ENCODE assay signal across 10 cellular contexts in the genomic region with DNA sequence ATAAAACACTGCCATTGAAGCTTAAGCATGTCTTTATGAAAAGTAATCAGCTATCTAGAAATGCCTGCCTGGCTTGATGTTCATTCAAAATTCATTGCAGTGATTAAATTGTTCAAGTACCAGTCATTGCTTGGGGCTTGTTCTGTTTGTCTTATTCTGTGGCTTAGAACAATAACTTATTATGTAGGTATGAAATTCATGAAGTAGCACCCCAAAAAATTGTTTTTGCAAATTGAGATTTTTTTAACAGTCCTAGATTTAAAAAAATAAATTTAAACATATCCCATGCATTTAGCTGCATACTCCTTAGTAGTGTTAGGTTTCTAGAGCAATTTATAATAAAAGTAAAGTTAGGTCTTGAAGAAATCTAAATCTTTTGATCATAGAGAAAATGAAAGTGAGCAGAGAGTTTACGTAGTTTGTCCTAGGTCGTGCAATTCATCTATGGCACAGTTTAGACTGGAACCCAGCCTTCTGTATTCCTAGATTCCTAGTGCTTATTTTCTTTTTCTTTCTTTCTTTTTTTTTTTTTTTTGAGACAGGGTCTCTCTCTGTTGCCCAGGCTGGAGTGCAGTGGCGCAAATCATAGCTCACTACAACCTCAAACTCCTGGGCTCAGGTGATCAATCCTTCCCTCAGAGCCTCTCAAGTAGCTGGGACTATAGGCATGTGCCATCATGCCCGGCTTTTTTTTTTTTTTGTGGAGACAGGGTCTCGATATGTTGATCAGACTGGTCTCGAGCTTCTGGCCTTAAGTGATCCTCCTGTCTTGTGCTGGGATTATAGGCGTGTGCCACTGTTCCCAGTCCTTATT. TPM values are rescaled to one million over a fixed set of nuclear protein-coding genes. Genes with fewer than 3 reads are reported as not detected.
DNase-seq lines count a peak whose midpoint lies in the region; ATAC-seq, FAIRE-seq and TF ChIP-seq lines count a peak whose summit lies in the region.
"Had no signal": no experiment of that assay in that cellular context is flagged by ENCODE, and none has a peak within 500 bp of the region (broad histone marks: within the 10 kb centered on the region; RNA-seq: fewer than 3 reads in every experiment).

No MANE protein-coding gene starts in this region.

- peaks cover 61% of the 10 kb centered on the region for H3K4me1 Mint-ChIP-seq in activated CD8-positive, alpha-beta T cell treated with anti-CD3 and anti-CD28 coated beads for 36 hours (ENCODE audit: low read depth)

- peak overlapping the region; percentile 86 for H3K27ac Mint-ChIP-seq in activated CD8-positive, alpha-beta T cell treated with anti-CD3 and anti-CD28 coated beads for 36 hours

- H3K27me3 ChIP-seq in HAP-1 (ENCODE audit: low read depth), result no peaks in the 10 kb centered on the region
- H3K27me3 ChIP-seq in HepG2 (ENCODE audit: control insufficient read depth in 1 of 2, insufficient read depth in 2 of 2, low read length in 2 of 2), result no peaks in the 10 kb centered on the region; a peak in 1 of 5 replicates

- no peak for TF ChIP-seq EP300 in A549 (IDR thresholded peaks at IDR 0.05)
- TF ChIP-seq EP300 in HepG2 (IDR thresholded peaks at IDR 0.05; ENCODE audit: low read depth in 2 of 2, low read length in 2 of 2), result no peak
- TF ChIP-seq EP300 in HepG2 (CRISPR knock-in tag; IDR thresholded peaks at IDR 0.05; ENCODE audit: borderline replicate concordance), result no peak

- H3K4me1 ChIP-seq in A549, result peaks cover 38% of the 10 kb centered on the region
- H3K4me1 ChIP-seq in HAP-1, result peaks cover 39% of the 10 kb centered on the region
- H3K4me1 ChIP-seq in HepG2 (ENCODE audit: insufficient read depth, low read length), result peaks cover 64% of the 10 kb centered on the region

- TF ChIP-seq RAD21 in A549 (conservative IDR thresholded peaks at IDR 0.05 in 1 of 2, IDR thresholded peaks at IDR 0.05 in 1 of 2) (no peak), HepG2 (CRISPR knock-in tag; IDR thresholded peaks at IDR 0.05) (no peak)

- H3K36me3 ChIP-seq in HAP-1 (replicated peaks) (no peaks in the 10 kb centered on the region), HepG2 (replicated peaks in 1 of 2; ENCODE audit: control insufficient read depth in 1 of 2, insufficient read depth in 2 of 2, low read length in 2 of 2) (no peaks in the 10 kb centered on the region)

- ATAC-seq in A549, result peak in 1 of 2 experiments; percentile 11; a peak in 3 of 6 replicates
- ATAC-seq in activated CD8-positive, alpha-beta T cell treated with anti-CD3 and anti-CD28 coated beads for 36 hours, result no peak
- ATAC-seq in HepG2, result no peak
- ATAC-seq in HG03108 (IDR thresholded peaks at IDR 0.05; ENCODE audit: unreplicated experiment), result no peak

- peaks cover 34% of the 10 kb centered on the region for H3K36me3 Mint-ChIP-seq in activated CD8-positive, alpha-beta T cell treated with anti-CD3 and anti-CD28 coated beads for 36 hours (ENCODE audit: low read depth)

- no peaks in the 10 kb centered on the region for H3K9me3 Mint-ChIP-seq in activated CD8-positive, alpha-beta T cell treated with anti-CD3 and anti-CD28 coated beads for 36 hours

- H2AFZ ChIP-seq in HepG2 (ENCODE audit: low read length), result no peak overlapping the region

- CTCF ChIA-PET in A549 (lab: Yijun Ruan, JAX) (interaction anchor here (0.7 to 1.9 kb wide), 5 partner anchors 9 to 235 kb away, joined by 3 to 5 read pairs (median 3); partner anchors contain the start of genes DNAI4 and MIER1), HepG2 (lab: Yijun Ruan, JAX; ENCODE audit: low intra/inter-chr PET ratio, low total read pairs) (no interaction called here)
- CTCF ChIA-PET in activated CD8-positive, alpha-beta T cell treated with anti-CD3 and anti-CD28 coated beads for 36 hours (lab: Charles Lee), result interaction anchor here (0.6 to 1.5 kb wide), 6 partner anchors 9 to 219 kb away, joined by 3 to 5 read pairs (median 3); partner anchors contain the start of genes DNAI4 and MIER1

- peaks cover 84% of the 10 kb centered on the region for H3K79me2 ChIP-seq in HepG2 (ENCODE audit: insufficient read depth, low read length)

- H4K20me1 ChIP-seq in HepG2 (ENCODE audit: insufficient read depth, low read length), result 0 out of 2 replicates have a peak, but pooled peaks cover 5% of the 10 kb centered on the region

- peak overlapping the region; percentile 97 for H3K4me3 Mint-ChIP-seq in activated CD8-positive, alpha-beta T cell treated with anti-CD3 and anti-CD28 coated beads for 36 hours

- intact Hi-C loops in activated CD8-positive, alpha-beta T cell treated with anti-CD3 and anti-CD28 coated beads for 36 hours (cut with micrococcal nuclease), result loop anchor here (5.0 to 10.0 kb wide), 2 partner anchors 147 to 649 kb away; no protein-coding TSS in a partner anchor
- intact Hi-C loops in HepG2 (cut with micrococcal nuclease; ENCODE audit: unreplicated experiment), result loop anchor here (10.0 kb wide), 1 partner anchor 211 kb away; no protein-coding TSS in a partner anchor

- DNase-seq in A549 (ENCODE audit: low read depth in 1 of 2, low spot score in 1 of 2) (peak in 1 of 2 experiments; percentile 27), HAP-1 (ENCODE audit: low spot score in 2 of 2) (no peak), HepG2 (ENCODE audit: low spot score) (no peak), COLO829 (ENCODE audit: low spot score) (no peak), mucosa of gallbladder (ENCODE audit: low spot score) (no peak), NCI-H146 (lab: John Stamatoyannopoulos, UW) (no peak)
- DNase-seq in activated CD8-positive, alpha-beta T cell treated with anti-CD3 and anti-CD28 coated beads for 36 hours, result no peak
- DNase-seq: amygdala, NCI-H524 treated with DMSO at 0.1 percent for 48 hours had no signal

- in situ Hi-C loops in HAP-1 (cut with MboI; ENCODE audit: low sequenced_read_pairs) (no loop called here), HepG2 (cut with HindIII; ENCODE audit: extremely low pct_ligation_motif_present, low pct_unique_long_range_greater_than_20kb) (loop anchor here (25.0 kb wide), 1 partner anchor 478 kb away; no protein-coding TSS in a partner anchor)

- H3K9me3 ChIP-seq in A549 (no peaks in the 10 kb centered on the region), HAP-1 (no peaks in the 10 kb centered on the region), HepG2 (ENCODE audit: low read length) (no peaks in the 10 kb centered on the region)

- peak overlapping the region; percentile 88 to 91 for H3K27ac ChIP-seq in A549
- H3K27ac ChIP-seq in HepG2 (ENCODE audit: extremely low read length, insufficient read depth, low read length), result peak overlapping the region; percentile 50

- WGBS in A549 (ENCODE audit: missing lambda C conversion rate), result 3% methylated on average over 7 of the region's 7 CpGs
- WGBS in HepG2 (ENCODE audit: low lambda C conversion rate), result 60% methylated on average over 7 of the region's 7 CpGs

- TF ChIP-seq CTCF in A549 (IDR thresholded peaks at IDR 0.05) (no peak), HepG2 (CRISPR knock-in tag; IDR thresholded peaks at IDR 0.05) (no peak)
- TF ChIP-seq CTCF in activated CD8-positive, alpha-beta T cell treated with anti-CD3 and anti-CD28 coated beads for 36 hours (IDR thresholded peaks at IDR 0.05), result no peak

- no peaks in the 10 kb centered on the region for H3K27me3 Mint-ChIP-seq in activated CD8-positive, alpha-beta T cell treated with anti-CD3 and anti-CD28 coated beads for 36 hours

- TF ChIP-seq POLR2A in A549 (IDR thresholded peaks at IDR 0.05; ENCODE audit: low read length) (no peak), HepG2 (IDR thresholded peaks at IDR 0.05; ENCODE audit: insufficient read depth in 1 of 2, low read depth in 2 of 2, low read length in 2 of 2) (no peak)

- POLR2A ChIA-PET in A549 (lab: Yijun Ruan, JAX) (interaction anchor here (0.6 to 1.9 kb wide), 2 partner anchors 9 to 216 kb away, joined by 4 to 12 read pairs; partner anchors contain the start of genes DNAI4 and MIER1), HepG2 (lab: Yijun Ruan, JAX) (interaction anchor here (1.6 to 1.8 kb wide), 2 partner anchors 9 to 10 kb away, joined by 7 to 8 read pairs; partner anchors contain the start of genes DNAI4 and MIER1)
- POLR2A ChIA-PET in activated CD8-positive, alpha-beta T cell treated with anti-CD3 and anti-CD28 coated beads for 36 hours (lab: Charles Lee), result interaction anchor here (0.6 to 1.5 kb wide), 3 partner anchors 10 to 119 kb away, joined by 3 to 7 read pairs (median 3); partner anchors contain the start of genes DNAI4 and SLC35D1

- H3K9ac ChIP-seq in HepG2 (ENCODE audit: insufficient read depth, low read depth, low read length), result peak overlapping the region; percentile 55

- peak overlapping the region; percentile 89 for H3K4me2 ChIP-seq in A549
- H3K4me2 ChIP-seq in HepG2 (ENCODE audit: low read depth, low read length), result peak overlapping the region; percentile 97

- H3K4me3 ChIP-seq in A549, result peak overlapping the region; percentile 77
- peak overlapping the region; percentile 78 for H3K4me3 ChIP-seq in HAP-1
- peak overlapping the region; percentile 8 to 98 (median 41); a peak in 4 of 6 replicates for H3K4me3 ChIP-seq in HepG2 (replicated peaks in 1 of 3; ENCODE audit: insufficient read depth in 1 of 3, low read depth in 2 of 3, low read length in 3 of 3)

- no peak for FAIRE-seq in A549 (lab: Jason Lieb, UNC)
- FAIRE-seq in HepG2 (lab: Jason Lieb, UNC), result no peak

- BruUV-seq in HepG2 (replicated peaks; lab: Mats Ljungman, UMichigan), result no TSS peak

RNA-seq across cellular contexts. Expression of gene MIER1, which starts 9.3 kb away (rescaled TPM):
- polyA plus RNA-seq in A549 (2011; rRNA removed) (13.1 and 22.6 TPM in 2 replicates), A549 (2017; fragmentation: RNase III; extraction: RNeasy Plus Mini Kit Qiagen cat#74134 plus additional on column Dnase treatment) (11.9 to 13.5 TPM (median 12.2 TPM) in 3 replicates), HepG2 (2011; rRNA removed) (5.8 and 7.0 TPM in 2 replicates)
- 2.5 and 2.8 TPM in 2 replicates for polyA plus RNA-seq in A549 (2012; cell fraction: cytosol; rRNA removed)
- polyA plus RNA-seq in A549 (2012; cell fraction: nucleus; rRNA removed), result 1.4 and 2.4 TPM in 2 replicates
- 11.1 and 11.4 TPM in 2 replicates for polyA minus RNA-seq in A549 (2011; rRNA and poly(A)+ RNA removed)
- total RNA-seq in activated CD8-positive, alpha-beta T cell treated with anti-CD3 and anti-CD28 coated beads for 36 hours, result 10 to 100 TPM; 39.8 to 41.8 TPM
- total RNA-seq in HepG2 (2016; rRNA removed; fragmentation: Illumina TruSeq; extraction: Trizol) (30.4 and 49.3 TPM in 2 replicates), mucosa of gallbladder (38.5 TPM)
- total RNA-seq in HepG2 (2016; cell fraction: cytosol; rRNA removed; fragmentation: Illumina TruSeq; extraction: Trizol; ENCODE audit: low read depth), result 21.3 and 23.1 TPM in 2 replicates
- total RNA-seq in HepG2 (2016; cell fraction: insoluble cytoplasmic fraction; rRNA removed; fragmentation: Illumina TruSeq; extraction: Trizol), result 29.2 and 46.7 TPM in 2 replicates
- total RNA-seq in HepG2 (2016; cell fraction: membrane; rRNA removed; fragmentation: Illumina TruSeq; extraction: Trizol), result 20.0 and 23.3 TPM in 2 replicates
- 27.6 and 28.7 TPM in 2 replicates for total RNA-seq in HepG2 (2016; cell fraction: nucleus; rRNA removed; fragmentation: Illumina TruSeq; extraction: Trizol)
- polyA plus RNA-seq in HepG2 (2011; cell fraction: cytosol; rRNA removed), result 2.4 and 3.9 TPM in 2 replicates
- polyA plus RNA-seq in HepG2 (2011; cell fraction: nucleus; rRNA removed), result 3.5 and 4.5 TPM in 2 replicates
- 9.4 and 12.5 TPM in 2 replicates for polyA plus RNA-seq in HepG2 (2012)
- polyA plus RNA-seq in HepG2 (2016; cell fraction: cytosol; fragmentation: Illumina TruSeq; extraction: Trizol; ENCODE audit: low read depth), result 2.3 and 2.4 TPM in 2 replicates
- polyA plus RNA-seq in HepG2 (2016; cell fraction: insoluble cytoplasmic fraction; fragmentation: Illumina TruSeq; extraction: Trizol; ENCODE audit: low read depth), result 24.6 and 29.2 TPM in 2 replicates
- 6.4 and 6.7 TPM in 2 replicates for polyA plus RNA-seq in HepG2 (2016; cell fraction: membrane; fragmentation: Illumina TruSeq; extraction: Trizol; ENCODE audit: low read depth)
- polyA plus RNA-seq in HepG2 (2016; cell fraction: nucleus; fragmentation: Illumina TruSeq; extraction: Trizol; ENCODE audit: insufficient read depth, low read depth), result 21.5 and 24.2 TPM in 2 replicates
- 7.4 and 14.2 TPM in 2 replicates for polyA minus RNA-seq in HepG2 (2011; rRNA and poly(A)+ RNA removed; ENCODE audit: low replicate concordance)
- polyA minus RNA-seq in HepG2 (2011; cell fraction: cytosol; rRNA and poly(A)+ RNA removed), result 18.3 and 20.1 TPM in 2 replicates
- 51.3 and 53.3 TPM in 2 replicates for polyA minus RNA-seq in HepG2 (2011; cell fraction: nucleus; rRNA and poly(A)+ RNA removed)

RNA-seq across cellular contexts. Expression of gene DNAI4, which starts 9.4 kb away (rescaled TPM):
- polyA plus RNA-seq in A549 (2011; rRNA removed), result 2.2 and 4.7 TPM in 2 replicates
- 0.13 and 0.17 TPM in 2 replicates for polyA plus RNA-seq in A549 (2012; cell fraction: cytosol; rRNA removed)
- polyA plus RNA-seq in A549 (2012; cell fraction: nucleus; rRNA removed), result 0.12 and 0.24 TPM in 2 replicates
- 1.0 to 2.2 TPM (median 1.3 TPM) in 3 replicates for polyA plus RNA-seq in A549 (2017; fragmentation: RNase III; extraction: RNeasy Plus Mini Kit Qiagen cat#74134 plus additional on column Dnase treatment)
- polyA minus RNA-seq in A549 (2011; rRNA and poly(A)+ RNA removed), result 0.62 and 1.3 TPM in 2 replicates
- total RNA-seq in activated CD8-positive, alpha-beta T cell treated with anti-CD3 and anti-CD28 coated beads for 36 hours, result 1 to 10 TPM; 1.0 to 1.7 TPM
- 0.04 and 0.38 TPM in 2 replicates for total RNA-seq in HepG2 (2016; rRNA removed; fragmentation: Illumina TruSeq; extraction: Trizol)
- total RNA-seq in HepG2 (2016; cell fraction: cytosol; rRNA removed; fragmentation: Illumina TruSeq; extraction: Trizol; ENCODE audit: low read depth), result 1.8 and 4.7 TPM in 2 replicates
- 0.33 and 2.4 TPM in 2 replicates for total RNA-seq in HepG2 (2016; cell fraction: insoluble cytoplasmic fraction; rRNA removed; fragmentation: Illumina TruSeq; extraction: Trizol)
- total RNA-seq in HepG2 (2016; cell fraction: membrane; rRNA removed; fragmentation: Illumina TruSeq; extraction: Trizol), result 0.69 and 0.80 TPM in 2 replicates
- 3.9 and 6.5 TPM in 2 replicates for total RNA-seq in HepG2 (2016; cell fraction: nucleus; rRNA removed; fragmentation: Illumina TruSeq; extraction: Trizol)
- polyA plus RNA-seq in HepG2 (2011; rRNA removed), result 0.08 and 0.25 TPM in 2 replicates
- 0.08 and 0.15 TPM in 2 replicates for polyA plus RNA-seq in HepG2 (2011; cell fraction: cytosol; rRNA removed)
- polyA plus RNA-seq in HepG2 (2011; cell fraction: nucleus; rRNA removed), result 0.02 and 0.16 TPM in 2 replicates
- polyA plus RNA-seq in HepG2 (2012), result 0.24 and 2.1 TPM in 2 replicates
- 0.80 and 2.0 TPM in 2 replicates for polyA plus RNA-seq in HepG2 (2016; cell fraction: cytosol; fragmentation: Illumina TruSeq; extraction: Trizol; ENCODE audit: low read depth)
- polyA plus RNA-seq in HepG2 (2016; cell fraction: insoluble cytoplasmic fraction; fragmentation: Illumina TruSeq; extraction: Trizol; ENCODE audit: low read depth), result 0.37 and 0.70 TPM in 2 replicates
- polyA plus RNA-seq in HepG2 (2016; cell fraction: membrane; fragmentation: Illumina TruSeq; extraction: Trizol; ENCODE audit: low read depth), result 0.24 and 1.4 TPM in 2 replicates
- 0.70 and 0.71 TPM in 2 replicates for polyA plus RNA-seq in HepG2 (2016; cell fraction: nucleus; fragmentation: Illumina TruSeq; extraction: Trizol; ENCODE audit: insufficient read depth, low read depth)
- polyA minus RNA-seq in HepG2 (2011; rRNA and poly(A)+ RNA removed; ENCODE audit: low replicate concordance), result 0.89 and 3.4 TPM in 2 replicates
- not detected in 2 replicates for polyA minus RNA-seq in HepG2 (2011; cell fraction: cytosol; rRNA and poly(A)+ RNA removed)
- 0.50 and 0.64 TPM in 2 replicates for polyA minus RNA-seq in HepG2 (2011; cell fraction: nucleus; rRNA and poly(A)+ RNA removed)
- total RNA-seq in mucosa of gallbladder, result 17.1 TPM
